30 cellular contexts compared by ENCODE assay signal in the genomic region with DNA sequence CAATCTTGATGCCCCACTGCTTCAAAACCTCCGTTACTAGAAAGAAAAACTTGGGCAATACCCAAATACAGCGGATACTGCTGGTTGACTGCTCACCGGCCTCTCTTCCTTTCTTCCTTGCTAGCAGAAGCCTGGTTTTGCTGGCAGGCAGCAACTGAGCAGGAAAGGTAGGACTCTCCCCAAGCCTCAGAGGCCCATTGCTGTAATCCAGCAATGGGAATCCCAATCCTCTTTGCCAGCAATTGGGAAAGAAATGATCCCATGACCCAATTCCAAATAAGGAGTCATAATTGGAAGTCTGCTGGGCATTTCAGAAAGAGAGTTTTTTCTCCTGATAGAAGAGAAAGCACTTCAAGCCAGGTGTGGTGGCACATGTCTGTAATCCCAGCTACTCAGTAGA.
"Had no signal": no experiment of that assay in that cellular context is flagged by ENCODE, and none has a peak within 500 bp of the region (broad histone marks: within the 10 kb centered on the region; RNA-seq: fewer than 3 reads in every experiment).

No MANE protein-coding gene starts in this region.

- H3K36me3 ChIP-seq: ascending aorta, cardiac muscle cell had no signal

- H3K27ac ChIP-seq: ascending aorta, cardiac muscle cell, VCaP had no signal

- H3K9me3 ChIP-seq: ascending aorta had no signal

- ATAC-seq: activated CD8-positive, alpha-beta memory T cell treated with anti-CD3 and anti-CD28 coated beads, Interleukin-2, amount 10 ng/mL, durations not matched to agents 7 days and 5 days; activated CD8-positive, alpha-beta T cell treated with anti-CD3 and anti-CD28 coated beads for 36 hours; activated naive CD8-positive, alpha-beta T cell treated with anti-CD3 and anti-CD28 coated beads, Interleukin-2, amount 50 U/mL, for 24 hours had no signal

- DNase-seq: activated B cell treated with CpG ODN at 0.5 μM for 24 hours; activated CD4-positive, alpha-beta memory T cell treated with anti-CD3 and anti-CD28 coated beads for 36 hours; activated CD4-positive, alpha-beta T cell treated with anti-CD3 and anti-CD28 coated beads for 4 hours; activated CD4-positive, alpha-beta T cell treated with anti-CD3 and anti-CD28 coated beads, Interleukin-2, amount 10 ng/mL, durations not matched to agents 24 days and 14 days; activated CD4-positive, alpha-beta T cell treated with anti-CD3 and anti-CD28 coated beads, Interleukin-2, amount 50 U/mL, for 1 hour; activated CD4-positive, alpha-beta T cell treated with anti-CD3 and anti-CD28 coated beads, Interleukin-2, amount 50 U/mL, for 4 hours; activated CD4-positive, CD25-positive, alpha-beta regulatory T cell treated with anti-CD3 and anti-CD28 coated beads, Interleukin-2, amount 50 U/mL, for 72 hours; activated CD8-positive, alpha-beta memory T cell treated with anti-CD3 and anti-CD28 coated beads, Interleukin-2, amount 10 ng/mL, durations not matched to agents 7 days and 5 days; activated CD8-positive, alpha-beta T cell treated with anti-CD3 and anti-CD28 coated beads for 36 hours; activated effector memory CD4-positive, alpha-beta T cell treated with Interleukin-2 at 50 U/mL for 16 hours; activated gamma-delta T cell; activated naive CD4-positive, alpha-beta T cell treated with anti-CD3 and anti-CD28 coated beads, Interleukin-2, amount 10 ng/mL, durations not matched to agents 7 days and 5 days; activated naive CD4-positive, alpha-beta T cell treated with Interleukin-2 at 50 U/mL for 16 hours; activated naive CD8-positive, alpha-beta T cell treated with anti-CD3 and anti-CD28 coated beads, Interleukin-2, amount 10 ng/mL, durations not matched to agents 7 days and 5 days; activated naive CD8-positive, alpha-beta T cell treated with anti-CD3 and anti-CD28 coated beads, Interleukin-2, amount 50 U/mL, for 24 hours; activated T-cell treated with anti-CD3 and anti-CD28 coated beads for 4 hours; activated T-cell treated with anti-CD3 and anti-CD28 coated beads, Interleukin-2, amount 50 U/mL, for 24 hours; activated T-cell treated with anti-CD3 and anti-CD28 coated beads, Interleukin-2, amount 50 U/mL, for 48 hours; amygdala; anterior cingulate cortex; caudate nucleus; SW 1271; T-helper 1 cell; T-helper 2 cell; T-helper 9 cell had no signal

- H3K4me1 ChIP-seq: ascending aorta had no signal

- H3K27me3 ChIP-seq: ascending aorta, cardiac muscle cell had no signal

- H3K4me3 ChIP-seq: ascending aorta, cardiac muscle cell had no signal

- FAIRE-seq: bronchial epithelial cell, TTC549 had no signal
